1 cellular context compared by ENCODE assay signal in genomic region chr13:97851269-97851668, GRCh38.
TF ChIP-seq lines count a peak whose summit lies in the region.

No MANE protein-coding gene starts in this region.

TF ChIP-seq in GM23338, 12 proteins besides CTCF, POLR2A, EP300 and RAD21 (continued from another document):
- TF ChIP-seq, protein P1, sequence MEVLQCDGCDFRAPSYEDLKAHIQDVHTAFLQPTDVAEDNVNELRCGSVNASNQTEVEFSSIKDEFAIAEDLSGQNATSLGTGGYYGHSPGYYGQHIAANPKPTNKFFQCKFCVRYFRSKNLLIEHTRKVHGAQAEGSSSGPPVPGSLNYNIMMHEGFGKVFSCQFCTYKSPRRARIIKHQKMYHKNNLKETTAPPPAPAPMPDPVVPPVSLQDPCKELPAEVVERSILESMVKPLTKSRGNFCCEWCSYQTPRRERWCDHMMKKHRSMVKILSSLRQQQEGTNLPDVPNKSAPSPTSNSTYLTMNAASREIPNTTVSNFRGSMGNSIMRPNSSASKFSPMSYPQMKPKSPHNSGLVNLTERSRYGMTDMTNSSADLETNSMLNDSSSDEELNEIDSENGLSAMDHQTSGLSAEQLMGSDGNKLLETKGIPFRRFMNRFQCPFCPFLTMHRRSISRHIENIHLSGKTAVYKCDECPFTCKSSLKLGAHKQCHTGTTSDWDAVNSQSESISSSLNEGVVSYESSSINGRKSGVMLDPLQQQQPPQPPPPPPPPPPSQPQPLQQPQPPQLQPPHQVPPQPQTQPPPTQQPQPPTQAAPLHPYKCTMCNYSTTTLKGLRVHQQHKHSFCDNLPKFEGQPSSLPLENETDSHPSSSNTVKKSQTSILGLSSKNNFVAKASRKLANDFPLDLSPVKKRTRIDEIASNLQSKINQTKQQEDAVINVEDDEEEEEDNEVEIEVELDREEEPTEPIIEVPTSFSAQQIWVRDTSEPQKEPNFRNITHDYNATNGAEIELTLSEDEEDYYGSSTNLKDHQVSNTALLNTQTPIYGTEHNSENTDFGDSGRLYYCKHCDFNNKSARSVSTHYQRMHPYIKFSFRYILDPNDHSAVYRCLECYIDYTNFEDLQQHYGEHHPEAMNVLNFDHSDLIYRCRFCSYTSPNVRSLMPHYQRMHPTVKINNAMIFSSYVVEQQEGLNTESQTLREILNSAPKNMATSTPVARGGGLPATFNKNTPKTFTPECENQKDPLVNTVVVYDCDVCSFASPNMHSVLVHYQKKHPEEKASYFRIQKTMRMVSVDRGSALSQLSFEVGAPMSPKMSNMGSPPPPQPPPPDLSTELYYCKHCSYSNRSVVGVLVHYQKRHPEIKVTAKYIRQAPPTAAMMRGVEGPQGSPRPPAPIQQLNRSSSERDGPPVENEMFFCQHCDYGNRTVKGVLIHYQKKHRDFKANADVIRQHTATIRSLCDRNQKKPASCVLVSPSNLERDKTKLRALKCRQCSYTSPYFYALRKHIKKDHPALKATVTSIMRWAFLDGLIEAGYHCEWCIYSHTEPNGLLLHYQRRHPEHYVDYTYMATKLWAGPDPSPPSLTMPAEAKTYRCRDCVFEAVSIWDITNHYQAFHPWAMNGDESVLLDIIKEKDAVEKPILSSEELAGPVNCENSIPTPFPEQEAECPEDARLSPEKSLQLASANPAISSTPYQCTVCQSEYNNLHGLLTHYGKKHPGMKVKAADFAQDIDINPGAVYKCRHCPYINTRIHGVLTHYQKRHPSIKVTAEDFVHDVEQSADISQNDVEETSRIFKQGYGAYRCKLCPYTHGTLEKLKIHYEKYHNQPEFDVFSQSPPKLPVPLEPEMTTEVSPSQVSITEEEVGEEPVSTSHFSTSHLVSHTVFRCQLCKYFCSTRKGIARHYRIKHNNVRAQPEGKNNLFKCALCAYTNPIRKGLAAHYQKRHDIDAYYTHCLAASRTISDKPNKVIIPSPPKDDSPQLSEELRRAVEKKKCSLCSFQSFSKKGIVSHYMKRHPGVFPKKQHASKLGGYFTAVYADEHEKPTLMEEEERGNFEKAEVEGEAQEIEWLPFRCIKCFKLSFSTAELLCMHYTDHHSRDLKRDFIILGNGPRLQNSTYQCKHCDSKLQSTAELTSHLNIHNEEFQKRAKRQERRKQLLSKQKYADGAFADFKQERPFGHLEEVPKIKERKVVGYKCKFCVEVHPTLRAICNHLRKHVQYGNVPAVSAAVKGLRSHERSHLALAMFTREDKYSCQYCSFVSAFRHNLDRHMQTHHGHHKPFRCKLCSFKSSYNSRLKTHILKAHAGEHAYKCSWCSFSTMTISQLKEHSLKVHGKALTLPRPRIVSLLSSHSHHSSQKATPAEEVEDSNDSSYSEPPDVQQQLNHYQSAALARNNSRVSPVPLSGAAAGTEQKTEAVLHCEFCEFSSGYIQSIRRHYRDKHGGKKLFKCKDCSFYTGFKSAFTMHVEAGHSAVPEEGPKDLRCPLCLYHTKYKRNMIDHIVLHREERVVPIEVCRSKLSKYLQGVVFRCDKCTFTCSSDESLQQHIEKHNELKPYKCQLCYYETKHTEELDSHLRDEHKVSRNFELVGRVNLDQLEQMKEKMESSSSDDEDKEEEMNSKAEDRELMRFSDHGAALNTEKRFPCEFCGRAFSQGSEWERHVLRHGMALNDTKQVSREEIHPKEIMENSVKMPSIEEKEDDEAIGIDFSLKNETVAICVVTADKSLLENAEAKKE (CRISPR knock-in tag; IDR thresholded peaks at IDR 0.05) = no peak
- TF ChIP-seq ZNF114 (CRISPR knock-in tag; IDR thresholded peaks at IDR 0.05) = no peak
- TF ChIP-seq EZH2phosphoT487 (IDR thresholded peaks at IDR 0.05; ENCODE audit: unreplicated experiment) = no peak
- TF ChIP-seq POLR2AphosphoS5 (IDR thresholded peaks at IDR 0.05; ENCODE audit: low read depth) = no peak
TF ChIP-seq in GM23338: peak in this region for 0.
